ENCODE assay signal across 1 cellular context in genomic region chr18:5158171-5158570, GRCh38.
TF ChIP-seq lines count a peak whose summit lies in the region.

No MANE protein-coding gene starts in this region.

TF ChIP-seq in GM23338, 12 proteins besides CTCF, POLR2A, EP300 and RAD21 (continued from another document):
- TF ChIP-seq, protein P1, sequence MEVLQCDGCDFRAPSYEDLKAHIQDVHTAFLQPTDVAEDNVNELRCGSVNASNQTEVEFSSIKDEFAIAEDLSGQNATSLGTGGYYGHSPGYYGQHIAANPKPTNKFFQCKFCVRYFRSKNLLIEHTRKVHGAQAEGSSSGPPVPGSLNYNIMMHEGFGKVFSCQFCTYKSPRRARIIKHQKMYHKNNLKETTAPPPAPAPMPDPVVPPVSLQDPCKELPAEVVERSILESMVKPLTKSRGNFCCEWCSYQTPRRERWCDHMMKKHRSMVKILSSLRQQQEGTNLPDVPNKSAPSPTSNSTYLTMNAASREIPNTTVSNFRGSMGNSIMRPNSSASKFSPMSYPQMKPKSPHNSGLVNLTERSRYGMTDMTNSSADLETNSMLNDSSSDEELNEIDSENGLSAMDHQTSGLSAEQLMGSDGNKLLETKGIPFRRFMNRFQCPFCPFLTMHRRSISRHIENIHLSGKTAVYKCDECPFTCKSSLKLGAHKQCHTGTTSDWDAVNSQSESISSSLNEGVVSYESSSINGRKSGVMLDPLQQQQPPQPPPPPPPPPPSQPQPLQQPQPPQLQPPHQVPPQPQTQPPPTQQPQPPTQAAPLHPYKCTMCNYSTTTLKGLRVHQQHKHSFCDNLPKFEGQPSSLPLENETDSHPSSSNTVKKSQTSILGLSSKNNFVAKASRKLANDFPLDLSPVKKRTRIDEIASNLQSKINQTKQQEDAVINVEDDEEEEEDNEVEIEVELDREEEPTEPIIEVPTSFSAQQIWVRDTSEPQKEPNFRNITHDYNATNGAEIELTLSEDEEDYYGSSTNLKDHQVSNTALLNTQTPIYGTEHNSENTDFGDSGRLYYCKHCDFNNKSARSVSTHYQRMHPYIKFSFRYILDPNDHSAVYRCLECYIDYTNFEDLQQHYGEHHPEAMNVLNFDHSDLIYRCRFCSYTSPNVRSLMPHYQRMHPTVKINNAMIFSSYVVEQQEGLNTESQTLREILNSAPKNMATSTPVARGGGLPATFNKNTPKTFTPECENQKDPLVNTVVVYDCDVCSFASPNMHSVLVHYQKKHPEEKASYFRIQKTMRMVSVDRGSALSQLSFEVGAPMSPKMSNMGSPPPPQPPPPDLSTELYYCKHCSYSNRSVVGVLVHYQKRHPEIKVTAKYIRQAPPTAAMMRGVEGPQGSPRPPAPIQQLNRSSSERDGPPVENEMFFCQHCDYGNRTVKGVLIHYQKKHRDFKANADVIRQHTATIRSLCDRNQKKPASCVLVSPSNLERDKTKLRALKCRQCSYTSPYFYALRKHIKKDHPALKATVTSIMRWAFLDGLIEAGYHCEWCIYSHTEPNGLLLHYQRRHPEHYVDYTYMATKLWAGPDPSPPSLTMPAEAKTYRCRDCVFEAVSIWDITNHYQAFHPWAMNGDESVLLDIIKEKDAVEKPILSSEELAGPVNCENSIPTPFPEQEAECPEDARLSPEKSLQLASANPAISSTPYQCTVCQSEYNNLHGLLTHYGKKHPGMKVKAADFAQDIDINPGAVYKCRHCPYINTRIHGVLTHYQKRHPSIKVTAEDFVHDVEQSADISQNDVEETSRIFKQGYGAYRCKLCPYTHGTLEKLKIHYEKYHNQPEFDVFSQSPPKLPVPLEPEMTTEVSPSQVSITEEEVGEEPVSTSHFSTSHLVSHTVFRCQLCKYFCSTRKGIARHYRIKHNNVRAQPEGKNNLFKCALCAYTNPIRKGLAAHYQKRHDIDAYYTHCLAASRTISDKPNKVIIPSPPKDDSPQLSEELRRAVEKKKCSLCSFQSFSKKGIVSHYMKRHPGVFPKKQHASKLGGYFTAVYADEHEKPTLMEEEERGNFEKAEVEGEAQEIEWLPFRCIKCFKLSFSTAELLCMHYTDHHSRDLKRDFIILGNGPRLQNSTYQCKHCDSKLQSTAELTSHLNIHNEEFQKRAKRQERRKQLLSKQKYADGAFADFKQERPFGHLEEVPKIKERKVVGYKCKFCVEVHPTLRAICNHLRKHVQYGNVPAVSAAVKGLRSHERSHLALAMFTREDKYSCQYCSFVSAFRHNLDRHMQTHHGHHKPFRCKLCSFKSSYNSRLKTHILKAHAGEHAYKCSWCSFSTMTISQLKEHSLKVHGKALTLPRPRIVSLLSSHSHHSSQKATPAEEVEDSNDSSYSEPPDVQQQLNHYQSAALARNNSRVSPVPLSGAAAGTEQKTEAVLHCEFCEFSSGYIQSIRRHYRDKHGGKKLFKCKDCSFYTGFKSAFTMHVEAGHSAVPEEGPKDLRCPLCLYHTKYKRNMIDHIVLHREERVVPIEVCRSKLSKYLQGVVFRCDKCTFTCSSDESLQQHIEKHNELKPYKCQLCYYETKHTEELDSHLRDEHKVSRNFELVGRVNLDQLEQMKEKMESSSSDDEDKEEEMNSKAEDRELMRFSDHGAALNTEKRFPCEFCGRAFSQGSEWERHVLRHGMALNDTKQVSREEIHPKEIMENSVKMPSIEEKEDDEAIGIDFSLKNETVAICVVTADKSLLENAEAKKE (CRISPR knock-in tag; IDR thresholded peaks at IDR 0.05), result no peak
- no peak for TF ChIP-seq ZNF114 (CRISPR knock-in tag; IDR thresholded peaks at IDR 0.05)
- TF ChIP-seq EZH2 (IDR thresholded peaks at IDR 0.05; ENCODE audit: low read depth, unreplicated experiment), result no peak
- TF ChIP-seq NANOG (IDR thresholded peaks at IDR 0.05; ENCODE audit: borderline replicate concordance), result no peak
- no peak for TF ChIP-seq CREB1 (CRISPR knock-in tag; IDR thresholded peaks at IDR 0.05; ENCODE audit: low read depth)
- TF ChIP-seq ZNF331 (CRISPR knock-in tag; IDR thresholded peaks at IDR 0.05; ENCODE audit: low read depth), result no peak
- no peak for TF ChIP-seq STAT1 (IDR thresholded peaks at IDR 0.05; ENCODE audit: unreplicated experiment)
- no peak for TF ChIP-seq POLR2AphosphoS5 (IDR thresholded peaks at IDR 0.05; ENCODE audit: low read depth)
- TF ChIP-seq, protein P2, sequence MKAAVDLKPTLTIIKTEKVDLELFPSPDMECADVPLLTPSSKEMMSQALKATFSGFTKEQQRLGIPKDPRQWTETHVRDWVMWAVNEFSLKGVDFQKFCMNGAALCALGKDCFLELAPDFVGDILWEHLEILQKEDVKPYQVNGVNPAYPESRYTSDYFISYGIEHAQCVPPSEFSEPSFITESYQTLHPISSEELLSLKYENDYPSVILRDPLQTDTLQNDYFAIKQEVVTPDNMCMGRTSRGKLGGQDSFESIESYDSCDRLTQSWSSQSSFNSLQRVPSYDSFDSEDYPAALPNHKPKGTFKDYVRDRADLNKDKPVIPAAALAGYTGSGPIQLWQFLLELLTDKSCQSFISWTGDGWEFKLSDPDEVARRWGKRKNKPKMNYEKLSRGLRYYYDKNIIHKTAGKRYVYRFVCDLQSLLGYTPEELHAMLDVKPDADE (IDR thresholded peaks at IDR 0.05), result no peak
TF ChIP-seq in GM23338: peak in this region for 0.
